ENCODE assay signal across 1 cellular context in the genomic region with DNA sequence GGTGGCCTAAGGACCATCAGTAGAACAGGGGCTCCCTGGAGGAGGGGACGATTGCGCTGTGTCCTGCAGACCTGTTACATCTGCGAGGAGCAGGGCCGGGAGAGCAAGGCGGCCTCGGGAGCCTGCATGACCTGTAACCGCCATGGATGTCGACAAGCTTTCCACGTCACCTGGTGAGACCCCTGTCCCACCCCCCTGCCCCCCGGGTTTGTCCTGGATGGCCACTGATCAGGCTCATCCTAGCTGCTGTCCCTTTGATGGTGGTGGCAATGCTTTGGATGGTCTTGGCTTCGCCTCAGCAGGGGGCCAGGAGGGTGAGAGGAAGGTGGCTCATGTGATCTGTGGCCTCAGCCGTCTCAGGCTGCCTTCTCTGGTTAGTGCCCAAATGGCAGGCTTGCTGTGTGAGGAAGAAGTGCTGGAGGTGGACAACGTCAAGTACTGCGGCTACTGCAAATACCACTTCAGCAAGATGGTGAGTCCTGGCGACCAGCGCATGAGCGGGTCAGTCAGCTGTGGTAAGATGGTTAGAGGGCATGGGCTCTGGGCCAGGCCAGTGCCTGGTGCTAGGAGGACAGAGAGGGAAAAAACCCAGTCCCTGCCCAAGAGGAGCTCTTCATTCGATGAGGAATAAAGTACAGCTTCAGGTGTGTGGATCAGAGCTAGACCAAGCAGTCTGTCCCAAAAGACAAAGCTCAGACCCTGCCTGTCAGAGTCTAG.
TF ChIP-seq lines count a peak whose summit lies in the region.

No MANE protein-coding gene starts in this region.

TF ChIP-seq in K562, 482 proteins besides CTCF, POLR2A, EP300 and RAD21:
- TF ChIP-seq, protein P1, sequence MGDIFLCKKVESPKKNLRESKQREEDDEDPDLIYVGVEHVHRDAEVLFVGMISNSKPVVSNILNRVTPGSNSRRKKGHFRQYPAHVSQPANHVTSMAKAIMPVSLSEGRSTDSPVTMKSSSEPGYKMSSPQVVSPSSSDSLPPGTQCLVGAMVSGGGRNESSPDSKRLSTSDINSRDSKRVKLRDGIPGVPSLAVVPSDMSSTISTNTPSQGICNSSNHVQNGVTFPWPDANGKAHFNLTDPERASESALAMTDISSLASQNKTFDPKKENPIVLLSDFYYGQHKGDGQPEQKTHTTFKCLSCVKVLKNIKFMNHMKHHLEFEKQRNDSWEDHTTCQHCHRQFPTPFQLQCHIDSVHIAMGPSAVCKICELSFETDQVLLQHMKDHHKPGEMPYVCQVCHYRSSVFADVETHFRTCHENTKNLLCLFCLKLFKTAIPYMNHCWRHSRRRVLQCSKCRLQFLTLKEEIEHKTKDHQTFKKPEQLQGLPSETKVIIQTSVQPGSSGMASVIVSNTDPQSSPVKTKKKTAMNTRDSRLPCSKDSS (IDR thresholded peaks at IDR 0.05; ENCODE audit: low read depth, partially characterized antibody) = no peak
- TF ChIP-seq POLR2G (IDR thresholded peaks at IDR 0.05; ENCODE audit: low read depth, low read length) = peak; percentile 41; the same call in 1 of the 2 replicates
